In the genomic region with DNA sequence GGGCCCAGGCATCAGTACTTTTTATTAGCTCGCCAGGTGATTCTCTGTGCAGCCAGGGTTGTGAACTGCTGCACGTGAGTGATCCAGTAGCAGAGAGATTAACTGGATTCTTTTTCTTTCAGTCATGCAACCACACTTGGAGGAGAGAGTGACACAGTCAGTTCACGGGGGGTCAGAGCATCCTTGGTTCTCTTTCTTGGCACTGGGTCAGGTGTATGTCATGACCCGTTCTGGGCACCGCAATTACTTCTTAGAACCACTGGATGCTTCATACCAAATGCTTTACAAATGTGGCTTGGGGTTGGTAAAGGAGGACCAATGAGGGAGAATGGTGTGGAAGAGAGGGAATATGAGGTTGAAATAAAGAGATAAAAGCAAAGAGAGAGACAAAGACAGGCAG, we compare ENCODE assay signal across 20 cellular contexts.
"Had no signal": no experiment of that assay in that cellular context is flagged by ENCODE, and none has a peak within 500 bp of the region (broad histone marks: within the 10 kb centered on the region; RNA-seq: fewer than 3 reads in every experiment).

No MANE protein-coding gene starts in this region.

- ATAC-seq: activated CD4-positive, CD25-positive, alpha-beta regulatory T cell treated with anti-CD3 and anti-CD28 coated beads, Interleukin-2, amount 50 U/mL, for 24 hours; gastrocnemius medialis; left cardiac atrium; natural killer cell treated with Interleukin-12 subunit alpha and Interleukin-12 subunit beta and Interleukin-15 and Interleukin-18, amount 100 ng/mL, for 72 hours had no signal

- H3K27me3 Mint-ChIP-seq: activated CD4-positive, alpha-beta T cell treated with anti-CD3 and anti-CD28 coated beads, Interleukin-2, amount 10 ng/mL, durations not matched to agents 24 days and 14 days; central memory CD8-positive, alpha-beta T cell; natural killer cell treated with Interleukin-12 subunit alpha and Interleukin-12 subunit beta and Interleukin-15 and Interleukin-18, amount 100 ng/mL, for 72 hours; progenitor cell of endocrine pancreas; stimulated activated naive CD8-positive, alpha-beta T cell treated with anti-CD3 and anti-CD28 coated beads, Interleukin-15, Interleukin-2, amounts not matched to agents 100 ng/mL and 50 ng/mL, for 24 hours had no signal

- H3K4me3 Mint-ChIP-seq: activated CD4-positive, alpha-beta memory T cell treated with anti-CD3 and anti-CD28 coated beads, Interleukin-2, amount 10 ng/mL, durations not matched to agents 7 days and 5 days; activated CD4-positive, alpha-beta T cell treated with anti-CD3 and anti-CD28 coated beads, Interleukin-2, amount 10 ng/mL, durations not matched to agents 24 days and 14 days; central memory CD8-positive, alpha-beta T cell; natural killer cell treated with Interleukin-12 subunit alpha and Interleukin-12 subunit beta and Interleukin-15 and Interleukin-18, amount 100 ng/mL, for 72 hours; stimulated activated naive CD8-positive, alpha-beta T cell treated with anti-CD3 and anti-CD28 coated beads, Interleukin-15, Interleukin-2, amounts not matched to agents 100 ng/mL and 50 ng/mL, for 24 hours; T-helper 2 cell treated with Interferon-gamma antibody and Interleukin-4, amounts not matched to agents 5 μg/mL and 100 μg/mL, for 36 hours had no signal

- DNase-seq: activated CD4-positive, alpha-beta memory T cell treated with anti-CD3 and anti-CD28 coated beads, Interleukin-2, amount 10 ng/mL, durations not matched to agents 7 days and 5 days; activated CD4-positive, alpha-beta T cell treated with anti-CD3 and anti-CD28 coated beads, Interleukin-2, amount 10 ng/mL, durations not matched to agents 24 days and 14 days; activated effector memory CD4-positive, alpha-beta T cell treated with anti-CD3 and anti-CD28 coated beads, Interleukin-2, amount 50 U/mL, for 16 hours; activated naive CD4-positive, alpha-beta T cell treated with anti-CD3 and anti-CD28 coated beads, Interleukin-2, amount 50 U/mL, for 16 hours; adrenal gland; effector memory CD4-positive, alpha-beta T cell; gastrocnemius medialis; head of caudate nucleus; hypothalamus; left cardiac atrium; midbrain; stimulated activated CD4-positive, alpha-beta T cell treated with anti-CD3 and anti-CD28 coated beads, Interleukin-4, amount 100 ng/mL, for 24 hours; substantia nigra; thyroid gland had no signal

- H3K9me3 Mint-ChIP-seq: central memory CD8-positive, alpha-beta T cell; natural killer cell treated with Interleukin-12 subunit alpha and Interleukin-12 subunit beta and Interleukin-15 and Interleukin-18, amount 100 ng/mL, for 72 hours had no signal

- H3K36me3 Mint-ChIP-seq: natural killer cell treated with Interleukin-12 subunit alpha and Interleukin-12 subunit beta and Interleukin-15 and Interleukin-18, amount 100 ng/mL, for 72 hours had no signal

- H3K27ac Mint-ChIP-seq: activated CD4-positive, alpha-beta memory T cell treated with anti-CD3 and anti-CD28 coated beads, Interleukin-2, amount 10 ng/mL, durations not matched to agents 7 days and 5 days; activated CD4-positive, alpha-beta T cell treated with anti-CD3 and anti-CD28 coated beads, Interleukin-2, amount 10 ng/mL, durations not matched to agents 24 days and 14 days; natural killer cell treated with Interleukin-12 subunit alpha and Interleukin-12 subunit beta and Interleukin-15 and Interleukin-18, amount 100 ng/mL, for 72 hours; progenitor cell of endocrine pancreas; T-helper 2 cell treated with Interferon-gamma antibody and Interleukin-4, amounts not matched to agents 5 μg/mL and 100 μg/mL, for 36 hours had no signal
